38 cellular contexts compared by ENCODE assay signal in genomic region chr19:46591254-46591653, GRCh38. TPM values are rescaled to one million over a fixed set of nuclear protein-coding genes. Genes with fewer than 3 reads are reported as not detected.
"Had no signal": no experiment of that assay in that cellular context is flagged by ENCODE, and none has a peak within 500 bp of the region (broad histone marks: within the 10 kb centered on the region; RNA-seq: fewer than 3 reads in every experiment).

No MANE protein-coding gene starts in this region.

- H3K9me3 ChIP-seq: MG63 had no signal

- H3K4me3 ChIP-seq: MG63 had no signal

- DNase-seq: Karpas-422, MG63, MM.1S, MV-4-11, NCI-H1048, NCI-H1092, NCI-H1092 treated with DMSO at 0.1 percent for 48 hours, NCI-H1105, NCI-H1105 treated with DMSO at 0.1 percent for 48 hours, NCI-H1417, NCI-H1417 treated with DMSO at 0.1 percent for 48 hours, NCI-H1436, NCI-H1436 treated with DMSO at 0.1 percent for 48 hours, NCI-H146, NCI-H1694, NCI-H1694 treated with DMSO at 0.1 percent for 48 hours, NCI-H187, NCI-H187 treated with DMSO at 0.1 percent for 48 hours, NCI-H1930, NCI-H2029, NCI-H2029 treated with DMSO at 0.1 percent for 48 hours, NCI-H2081, NCI-H2081 treated with DMSO at 0.1 percent for 48 hours, NCI-H2107, NCI-H2171, NCI-H2171 treated with DMSO at 0.1 percent for 48 hours, NCI-H2227 treated with DMSO at 0.1 percent for 48 hours, NCI-H226, NCI-H345, NCI-H446, NCI-H446 treated with DMSO at 0.1 percent for 48 hours, NCI-H510A, NCI-H510A treated with DMSO at 0.1 percent for 48 hours, NCI-H524 had no signal

- H3K36me3 ChIP-seq: MG63 had no signal

RNA-seq across cellular contexts. Expression of gene PTGIR, which starts 33.6 kb away (rescaled TPM):
- total RNA-seq: LHCN-M2, MCF 10A, NCI-H460 had no signal

RNA-seq across cellular contexts. Expression of gene GNG8, which starts 44.7 kb away (rescaled TPM):
- total RNA-seq: LHCN-M2, M059J, MCF 10A, NCI-H460 had no signal
